Comparison of ENCODE assay signal across 1 cellular context in the genomic region with DNA sequence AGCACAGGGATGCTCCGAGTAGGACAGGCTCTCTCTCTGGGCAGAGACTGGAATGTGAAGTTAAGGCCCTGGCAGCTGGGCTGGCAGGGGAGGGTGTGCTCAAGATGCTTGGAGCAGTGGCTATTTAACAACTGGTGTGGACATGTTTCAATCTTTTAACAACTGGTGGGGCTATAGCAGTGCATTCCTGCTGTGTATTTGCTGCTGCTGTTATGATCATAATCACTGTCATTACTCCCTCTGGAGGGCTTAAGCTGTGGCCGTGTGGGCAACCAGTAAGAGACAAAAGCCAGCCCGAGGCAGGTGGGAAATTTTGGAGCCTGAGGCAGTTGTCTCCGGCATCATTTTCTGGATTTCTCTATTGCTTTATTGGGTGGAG.
TF ChIP-seq lines count a peak whose summit lies in the region.

No MANE protein-coding gene starts in this region.

TF ChIP-seq in GM23338, 12 proteins besides CTCF, POLR2A, EP300 and RAD21 (continued from another document):
- no peak for TF ChIP-seq ZNF462 (CRISPR knock-in tag; IDR thresholded peaks at IDR 0.05)
- TF ChIP-seq, protein P1, sequence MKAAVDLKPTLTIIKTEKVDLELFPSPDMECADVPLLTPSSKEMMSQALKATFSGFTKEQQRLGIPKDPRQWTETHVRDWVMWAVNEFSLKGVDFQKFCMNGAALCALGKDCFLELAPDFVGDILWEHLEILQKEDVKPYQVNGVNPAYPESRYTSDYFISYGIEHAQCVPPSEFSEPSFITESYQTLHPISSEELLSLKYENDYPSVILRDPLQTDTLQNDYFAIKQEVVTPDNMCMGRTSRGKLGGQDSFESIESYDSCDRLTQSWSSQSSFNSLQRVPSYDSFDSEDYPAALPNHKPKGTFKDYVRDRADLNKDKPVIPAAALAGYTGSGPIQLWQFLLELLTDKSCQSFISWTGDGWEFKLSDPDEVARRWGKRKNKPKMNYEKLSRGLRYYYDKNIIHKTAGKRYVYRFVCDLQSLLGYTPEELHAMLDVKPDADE (IDR thresholded peaks at IDR 0.05): no peak
- no peak for TF ChIP-seq REST (IDR thresholded peaks at IDR 0.05; ENCODE audit: unreplicated experiment)
- no peak for TF ChIP-seq STAT1 (IDR thresholded peaks at IDR 0.05; ENCODE audit: unreplicated experiment)
- TF ChIP-seq EZH2 (IDR thresholded peaks at IDR 0.05; ENCODE audit: low read depth, unreplicated experiment): no peak
- no peak for TF ChIP-seq CREB1 (CRISPR knock-in tag; IDR thresholded peaks at IDR 0.05; ENCODE audit: low read depth)
- TF ChIP-seq EZH2phosphoT487 (IDR thresholded peaks at IDR 0.05; ENCODE audit: unreplicated experiment): no peak
- TF ChIP-seq ZNF114 (CRISPR knock-in tag; IDR thresholded peaks at IDR 0.05): no peak
- TF ChIP-seq JUNB (IDR thresholded peaks at IDR 0.05; ENCODE audit: unreplicated experiment): no peak
- no peak for TF ChIP-seq NANOG (IDR thresholded peaks at IDR 0.05; ENCODE audit: borderline replicate concordance)
- TF ChIP-seq POLR2AphosphoS5 (IDR thresholded peaks at IDR 0.05; ENCODE audit: low read depth): no peak
